20 cellular contexts compared by ENCODE assay signal in the genomic region with DNA sequence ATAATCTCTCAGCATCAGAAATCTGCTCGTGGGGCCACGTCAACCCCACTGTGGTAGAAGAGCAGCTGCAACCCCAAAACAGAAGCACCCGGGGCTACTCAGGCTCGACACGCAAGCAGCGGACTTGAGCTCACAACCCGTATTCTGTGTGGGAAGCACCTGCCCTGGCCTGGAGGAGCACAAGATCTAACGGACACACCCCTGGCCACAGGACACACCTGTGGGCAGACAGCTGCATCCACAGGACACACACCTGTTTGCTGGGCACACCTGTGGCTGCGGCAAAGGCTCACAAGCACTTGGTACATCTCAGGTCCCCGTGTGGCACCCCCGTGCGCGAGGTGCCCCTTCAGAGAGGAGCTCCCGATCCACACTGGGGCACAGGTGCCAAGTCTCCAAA. TPM values are rescaled to one million over a fixed set of nuclear protein-coding genes. Genes with fewer than 3 reads are reported as not detected.
DNase-seq lines count a peak whose midpoint lies in the region; ATAC-seq and TF ChIP-seq lines count a peak whose summit lies in the region.
"Had no signal": no experiment of that assay in that cellular context is flagged by ENCODE, and none has a peak within 500 bp of the region (broad histone marks: within the 10 kb centered on the region; RNA-seq: fewer than 3 reads in every experiment).

No MANE protein-coding gene starts in this region.

- intact Hi-C loops in thyroid gland (cut with DNase I) (no loop called here), cardiac septum (cut with DNase I) (no loop called here)

- no peak for TF ChIP-seq POLR2A in thyroid gland (IDR thresholded peaks at IDR 0.05)

- no peak overlapping the region for H3K4ac ChIP-seq in trophoblast cell (ENCODE audit: low read depth, low read length)

- H3K4me2 ChIP-seq in trophoblast cell (ENCODE audit: low read length), result no peak overlapping the region
- H3K4me2 ChIP-seq: KMS-11 had no signal

- H3K23ac ChIP-seq in trophoblast cell (ENCODE audit: low read length), result no peak overlapping the region

- H3K36me3 ChIP-seq in H7 (replicated peaks; ENCODE audit: control insufficient read depth, insufficient read depth, low read length), result peaks cover 4% of the 10 kb centered on the region
- H3K36me3 ChIP-seq in trophoblast cell (ENCODE audit: control insufficient read depth in 1 of 2, insufficient read depth in 2 of 2, low read length in 2 of 2), result peaks cover 12 to 13% of the 10 kb centered on the region in 2 experiments
- H3K36me3 ChIP-seq in thyroid gland, result peaks cover 7 to 9% of the 10 kb centered on the region in 2 donors
- H3K36me3 ChIP-seq: SJSA1 had no signal

- no peak overlapping the region for H2AFZ ChIP-seq in trophoblast cell (ENCODE audit: insufficient read depth, low read length, poor library complexity)

- H3K27me3 ChIP-seq in H7 (ENCODE audit: control insufficient read depth, insufficient read depth, low read length) (no peaks in the 10 kb centered on the region), trophoblast cell (ENCODE audit: insufficient read depth, low read length) (no peaks in the 10 kb centered on the region), thyroid gland (no peaks in the 10 kb centered on the region)
- H3K27me3 ChIP-seq: SJSA1 had no signal

- H3K4me1 ChIP-seq in trophoblast cell (ENCODE audit: control insufficient read depth in 1 of 2, insufficient read depth in 2 of 2, low read length in 2 of 2) (no peaks in the 10 kb centered on the region), thyroid gland (peaks cover 0 to 4% of the 10 kb centered on the region in 2 donors)
- H3K4me1 ChIP-seq: SJSA1 had no signal

- WGBS in trophoblast cell (ENCODE audit: extremely low coverage, insufficient coverage, insufficient read length), result no CpG with 5 or more reads among the region's 14 CpGs
- 94 to 100% methylated on average over 7 to 12 of the region's 14 CpGs for WGBS in thyroid gland, 2 donors

- H2BK12ac ChIP-seq in trophoblast cell (ENCODE audit: low read length), result no peak overlapping the region

- H3K14ac ChIP-seq in trophoblast cell (ENCODE audit: low read length), result no peak overlapping the region

- ATAC-seq in HG02852 (IDR thresholded peaks at IDR 0.05; ENCODE audit: unreplicated experiment), result no peak

- H3K27ac ChIP-seq in trophoblast cell (ENCODE audit: low read depth, low read length) (no peak overlapping the region), thyroid gland (no peak overlapping the region)
- H3K27ac ChIP-seq: HL-60, KMS-11, SJSA1 had no signal

- DNase-seq in COLO668 (lab: John Stamatoyannopoulos, UW; ENCODE audit: unreplicated experiment) (peak; percentile 55), H7 (peak; percentile 41), RPMI8226 (peak; percentile 86), trophoblast cell (no peak), thyroid gland (no peak), cardiac septum (ENCODE audit: low spot score) (no peak)
- DNase-seq: AML-193, COR-L47, DMS 273 treated with DMSO at 0.1 percent for 48 hours, GF-D8, GOT3, HFFc6, NCI-H1092 treated with DMSO at 0.1 percent for 48 hours, NCI-H1694 treated with DMSO at 0.1 percent for 48 hours, NCI-H524, T-helper 2 cell had no signal

- no peaks in the 10 kb centered on the region for H3K79me2 ChIP-seq in trophoblast cell (ENCODE audit: control insufficient read depth, insufficient read depth, low read length, poor library complexity)

- no peak overlapping the region for H3K18ac ChIP-seq in trophoblast cell (ENCODE audit: low read length)

- H3K9ac ChIP-seq in trophoblast cell (ENCODE audit: low read length), result no peak overlapping the region
- H3K9ac ChIP-seq: KMS-11 had no signal

- no peak for TF ChIP-seq CTCF in thyroid gland (IDR thresholded peaks at IDR 0.05)

- H3K4me3 ChIP-seq in H7 (ENCODE audit: insufficient read depth, low read depth, low read length) (no peak overlapping the region), trophoblast cell (ENCODE audit: low read depth, low read length) (peak overlapping the region; percentile 15), thyroid gland (replicated peaks in 1 of 3) (no peak overlapping the region)
- H3K4me3 ChIP-seq: SJSA1 had no signal

- H2BK120ac ChIP-seq in trophoblast cell (ENCODE audit: insufficient read depth, low read length, poor library complexity), result no peak overlapping the region

- no peak overlapping the region for H2BK5ac ChIP-seq in trophoblast cell (ENCODE audit: low read depth, low read length, poor library complexity)

- H4K12ac ChIP-seq in trophoblast cell (ENCODE audit: low read depth, low read length), result no peak overlapping the region

- H3K9me3 ChIP-seq in trophoblast cell (ENCODE audit: insufficient read depth, low read depth, low read length) (no peaks in the 10 kb centered on the region), thyroid gland (no peaks in the 10 kb centered on the region)
- H3K9me3 ChIP-seq: SJSA1 had no signal

- H2AK5ac ChIP-seq in trophoblast cell (ENCODE audit: low read length), result no peak overlapping the region

- H4K91ac ChIP-seq in trophoblast cell (ENCODE audit: low read depth, low read length), result no peak overlapping the region

- H3K79me1 ChIP-seq in trophoblast cell (ENCODE audit: low read length), result no peaks in the 10 kb centered on the region

- no peak overlapping the region for H4K8ac ChIP-seq in trophoblast cell (ENCODE audit: low read depth, low read length)

RNA-seq across cellular contexts. Expression of gene ZBTB46, which starts 36.5 kb away (rescaled TPM):
- total RNA-seq in H7 (2014; rRNA removed; shearing (Covaris generic)), result 13.5 and 20.0 TPM in 2 replicates
- polyA plus RNA-seq in trophoblast cell (2013), result 5.9 and 6.3 TPM in 2 replicates
- total RNA-seq in thyroid gland (10 to 100 TPM; 15.9 to 39.9 (median 27.7) TPM), cardiac septum (17.4 TPM)

RNA-seq across cellular contexts. Expression of gene SLC2A4RG, which starts 55.0 kb away (rescaled TPM):
- 38.3 and 62.2 TPM in 2 replicates for total RNA-seq in H7 (2014; rRNA removed; shearing (Covaris generic))
- polyA plus RNA-seq in trophoblast cell (2013), result 79.0 and 79.6 TPM in 2 replicates
- total RNA-seq in thyroid gland, result 10 to 100 TPM; 26.0 to 55.9 (median 39.3) TPM
- 67.8 TPM for total RNA-seq in cardiac septum

RNA-seq across cellular contexts. Expression of gene LIME1, which starts 58.1 kb away (rescaled TPM):
- 7.7 and 10.5 TPM in 2 replicates for total RNA-seq in H7 (2014; rRNA removed; shearing (Covaris generic))
- 2.0 TPM in 2 replicates for polyA plus RNA-seq in trophoblast cell (2013)
- total RNA-seq in thyroid gland (10 to 100 TPM in 2 of 4 donors, 1 to 10 TPM in 2; 8.7 to 25.0 (median 11.5) TPM), cardiac septum (5.0 TPM)

Comparison
In these comparisons a context has a peak if more than half of its experiments do, and no peak if none do; other contexts are left out.
1. DNase-seq: peak in COLO668 (single experiment), H7 (single experiment) and RPMI8226 (single experiment); none in trophoblast cell (0 of 2), thyroid gland (0 of 2) and cardiac septum (single experiment).